10 cellular contexts compared by ENCODE assay signal in genomic region chr22:27238935-27239510, GRCh38.
DNase-seq lines count a peak whose midpoint lies in the region; ATAC-seq and TF ChIP-seq lines count a peak whose summit lies in the region.
"Had no signal": no experiment of that assay in that cellular context is flagged by ENCODE, and none has a peak within 500 bp of the region (broad histone marks: within the 10 kb centered on the region; RNA-seq: fewer than 3 reads in every experiment).

No MANE protein-coding gene starts in this region.

- H3K27me3 ChIP-seq in A673 (replicated peaks; ENCODE audit: insufficient read depth, low read depth, low read length, poor library complexity): no peaks in the 10 kb centered on the region
- H3K27me3 ChIP-seq in lung (ENCODE audit: control insufficient read depth, insufficient read depth): no peaks in the 10 kb centered on the region
- H3K27me3 ChIP-seq in CD8-positive, alpha-beta memory T cell (ENCODE audit: insufficient read depth, low read length, poor library complexity, severe bottlenecking): no peaks in the 10 kb centered on the region
- H3K27me3 ChIP-seq: esophagus muscularis mucosa had no signal

- no peak for TF ChIP-seq CTCF in A673 (conservative IDR thresholded peaks at IDR 0.05; ENCODE audit: low read depth, low read length)
- TF ChIP-seq CTCF in lung (IDR thresholded peaks at IDR 0.05; ENCODE audit: control extremely low read depth, extremely low read depth): no peak

- H3K9me3 ChIP-seq in A673 (ENCODE audit: low read depth, low read length, poor library complexity, severe bottlenecking) (no peaks in the 10 kb centered on the region), lung (ENCODE audit: control insufficient read depth in 2 of 2, insufficient read depth in 1 of 2, low read length in 1 of 2) (no peaks in the 10 kb centered on the region)
- no peaks in the 10 kb centered on the region for H3K9me3 ChIP-seq in CD8-positive, alpha-beta memory T cell (ENCODE audit: low read length)
- H3K9me3 ChIP-seq: esophagus muscularis mucosa had no signal

- H3K4me3 ChIP-seq in A673 (ENCODE audit: low read depth, low read length, poor library complexity, severe bottlenecking) (no peak overlapping the region), lung (no peak overlapping the region)
- H3K4me3 ChIP-seq in CD8-positive, alpha-beta memory T cell (ENCODE audit: low read length): no peak overlapping the region
- H3K4me3 ChIP-seq: esophagus muscularis mucosa had no signal

- POLR2A ChIA-PET in A673 (lab: Charles Lee; ENCODE audit: low non-redundant PET): no interaction called here
- POLR2A ChIA-PET in CD8-positive, alpha-beta memory T cell (lab: Charles Lee): no interaction called here

- 47% methylated on average over 10 of the region's 10 CpGs for WGBS in lung, 2 donors

- DNase-seq in A673 (ENCODE audit: low spot score): peak; percentile 42
- peak; percentile 59 for DNase-seq in NCI-H1694 treated with DMSO at 0.1 percent for 48 hours (lab: John Stamatoyannopoulos, UW)
- DNase-seq in dermis blood vessel endothelial cell: peak; percentile 95
- peak; percentile 62 for DNase-seq in lung (ENCODE audit: low spot score)
- DNase-seq in occipital lobe (lab: John Stamatoyannopoulos, UW): no peak
- no peak for DNase-seq in CD8-positive, alpha-beta memory T cell
- no peak for DNase-seq in HuH-7 (ENCODE audit: low spot score)

- ATAC-seq in lung (ENCODE audit: insufficient read depth, low FRiP score) (peak; percentile 73), GM18873 (IDR thresholded peaks at IDR 0.05; ENCODE audit: low FRiP score, unreplicated experiment) (no peak)

- intact Hi-C loops in A673 (cut with micrococcal nuclease; ENCODE audit: unreplicated experiment): no loop called here

- no TSS peak for BruUV-seq in A673 (replicated peaks; lab: Mats Ljungman, UMichigan)

- CTCF ChIA-PET in A673 (lab: Charles Lee): no interaction called here
- CTCF ChIA-PET in CD8-positive, alpha-beta memory T cell (lab: Charles Lee): no interaction called here

- no peak overlapping the region for H3K27ac ChIP-seq in A673 (ENCODE audit: low read depth, low read length, poor library complexity, severe bottlenecking)
- no peak overlapping the region for H3K27ac ChIP-seq in lung (ENCODE audit: low read depth in 1 of 2, low read length in 1 of 2)
- no peak overlapping the region for H3K27ac ChIP-seq in CD8-positive, alpha-beta memory T cell (ENCODE audit: low read depth, low read length)
- H3K27ac ChIP-seq: C4-2B, esophagus muscularis mucosa had no signal

- no peaks in the 10 kb centered on the region for H3K9me3 Mint-ChIP-seq in CD8-positive, alpha-beta memory T cell

- H3K4me1 ChIP-seq in A673 (ENCODE audit: insufficient read depth, low read length, poor library complexity, severe bottlenecking): no peaks in the 10 kb centered on the region
- H3K4me1 ChIP-seq in lung (ENCODE audit: control insufficient read depth in 2 of 2, insufficient read depth in 2 of 2, low read length in 2 of 2): no peaks in the 10 kb centered on the region
- no peaks in the 10 kb centered on the region for H3K4me1 ChIP-seq in CD8-positive, alpha-beta memory T cell (ENCODE audit: insufficient read depth, low read length)

- no peaks in the 10 kb centered on the region for H3K4me1 Mint-ChIP-seq in CD8-positive, alpha-beta memory T cell

- H3K36me3 ChIP-seq in A673 (ENCODE audit: insufficient read depth, low read length, poor library complexity, severe bottlenecking): no peaks in the 10 kb centered on the region
- H3K36me3 ChIP-seq in lung (ENCODE audit: control insufficient read depth in 2 of 2, insufficient read depth in 2 of 2, low read length in 2 of 2): no peaks in the 10 kb centered on the region
- no peaks in the 10 kb centered on the region for H3K36me3 ChIP-seq in CD8-positive, alpha-beta memory T cell (ENCODE audit: insufficient read depth, low read length)
- H3K36me3 ChIP-seq: esophagus muscularis mucosa had no signal

- no peak overlapping the region for H3K4me3 Mint-ChIP-seq in CD8-positive, alpha-beta memory T cell

- no peak overlapping the region for H3K27ac Mint-ChIP-seq in CD8-positive, alpha-beta memory T cell

- no peaks in the 10 kb centered on the region for H3K36me3 Mint-ChIP-seq in CD8-positive, alpha-beta memory T cell

- peaks cover 8 to 10% of the 10 kb centered on the region in 2 donors for H3K27me3 Mint-ChIP-seq in CD8-positive, alpha-beta memory T cell

Comparison
In these comparisons a context has a peak if more than half of its experiments do, and no peak if none do; other contexts are left out.
1. DNase-seq: peak in A673 (single experiment), NCI-H1694 treated with DMSO at 0.1 percent for 48 hours (single experiment), dermis blood vessel endothelial cell (single experiment) and lung (single experiment); none in occipital lobe (single experiment), CD8-positive, alpha-beta memory T cell (0 of 5) and HuH-7 (single experiment).